8 cellular contexts compared by ENCODE assay signal in the genomic region with DNA sequence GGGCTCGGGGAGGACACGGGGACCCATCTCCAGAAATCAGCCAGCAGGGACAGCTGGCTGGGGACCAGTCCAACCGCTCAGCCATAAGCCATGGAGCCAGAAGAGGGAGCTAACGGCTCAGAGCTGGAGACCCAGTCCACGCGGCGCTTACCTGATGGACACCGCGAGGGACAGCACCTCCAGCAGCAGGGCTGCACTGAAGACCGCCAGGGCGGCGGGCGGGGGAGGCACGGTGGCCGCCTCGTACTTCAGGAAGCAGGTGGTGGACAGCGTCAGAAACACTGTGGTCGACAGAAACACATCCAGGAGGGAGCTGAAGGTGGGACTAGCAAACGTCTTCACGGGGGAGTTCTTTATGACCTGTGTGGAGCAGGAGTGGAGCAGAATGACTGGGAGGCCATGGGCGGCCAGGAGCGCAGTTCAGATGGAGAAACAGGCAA.
DNase-seq lines count a peak whose midpoint lies in the region; ATAC-seq and TF ChIP-seq lines count a peak whose summit lies in the region.

No MANE protein-coding gene starts in this region.

- peak overlapping the region; percentile 84 for H2BK12ac ChIP-seq in neuronal stem cell (ENCODE audit: low read length)

- H2BK120ac ChIP-seq in neuronal stem cell (ENCODE audit: low read depth, low read length): no peak overlapping the region

- H3K18ac ChIP-seq in neuronal stem cell (ENCODE audit: low read length): peak overlapping the region; percentile 91

- H3K27me3 ChIP-seq in neuronal stem cell (ENCODE audit: control insufficient read depth in 3 of 3, insufficient read depth in 3 of 3, low read depth in 1 of 3, low read length in 3 of 3): peaks cover 0 to 4% (median 0%) of the 10 kb centered on the region in 3 experiments

- H3K4ac ChIP-seq in neuronal stem cell (ENCODE audit: low read length): peak overlapping the region; percentile 53

- H2BK5ac ChIP-seq in neuronal stem cell (ENCODE audit: low read length): no peak overlapping the region

- H2BK15ac ChIP-seq in neuronal stem cell (ENCODE audit: low read length): peak overlapping the region; percentile 98

- no peaks in the 10 kb centered on the region for H3K79me1 ChIP-seq in neuronal stem cell (ENCODE audit: low read depth, low read length)

- no peak for DNase-seq in activated CD4-positive, CD25-positive, alpha-beta regulatory T cell (lab: John Stamatoyannopoulos, UW)
- peak; percentile 7 for DNase-seq in NCI-H526 treated with DMSO at 0.1 percent for 48 hours (lab: John Stamatoyannopoulos, UW)
- peak; percentile 51 to 60 for DNase-seq in activated T-cell treated with anti-CD3 and anti-CD28 coated beads, Interleukin-2, amount 50 U/mL, for 48 hours
- DNase-seq in fibroblast of the aortic adventitia (ENCODE audit: low read depth): peak; percentile 60
- peak; percentile 67 for DNase-seq in neuronal stem cell (ENCODE audit: low spot score)

- WGBS in neuronal stem cell (ENCODE audit: extremely low coverage in 2 of 2, insufficient read length in 2 of 2, insufficient replicate concordance in 1 of 2), 2 donors: no CpG with 5 or more reads among the region's 22 CpGs

- TF ChIP-seq CTCF in fibroblast of the aortic adventitia (IDR thresholded peaks at IDR 0.05; ENCODE audit: insufficient read depth, low read length): peak; percentile 81

- H2AK5ac ChIP-seq in neuronal stem cell (ENCODE audit: low read depth, low read length): peak overlapping the region; percentile 88

- H4K8ac ChIP-seq in neuronal stem cell (ENCODE audit: low read depth, low read length): no peak overlapping the region

- peak overlapping the region; percentile 25 for H3K9ac ChIP-seq in neuronal stem cell (ENCODE audit: low read depth, low read length, poor library complexity)

- H3K14ac ChIP-seq in neuronal stem cell (ENCODE audit: low read length): no peak overlapping the region

- H3K4me3 ChIP-seq in fibroblast of the aortic adventitia (ENCODE audit: low read depth, low read length): no peak overlapping the region
- no peak overlapping the region for H3K4me3 ChIP-seq in neuronal stem cell (ENCODE audit: low read length in 2 of 2)

- H3K4me1 ChIP-seq in neuronal stem cell (ENCODE audit: control insufficient read depth in 2 of 2, insufficient read depth in 1 of 2, low read depth in 1 of 2, low read length in 2 of 2): peaks cover 0 to 3% of the 10 kb centered on the region in 2 donors

- H3K27ac ChIP-seq in neuronal stem cell (replicated peaks; ENCODE audit: low read length): no peak overlapping the region

- H3K9me3 ChIP-seq in neuronal stem cell (replicated peaks in 1 of 2; ENCODE audit: control insufficient read depth in 2 of 2, insufficient read depth in 1 of 2, low read depth in 1 of 2, low read length in 2 of 2): no peaks in the 10 kb centered on the region

- H3K4me2 ChIP-seq in neuronal stem cell (ENCODE audit: insufficient read depth, low read length, poor library complexity, severe bottlenecking): peak overlapping the region; percentile 40

- no peak overlapping the region for H4K91ac ChIP-seq in neuronal stem cell (ENCODE audit: low read depth, low read length, poor library complexity)

- peak overlapping the region; percentile 71 for H2AFZ ChIP-seq in neuronal stem cell (ENCODE audit: low read length)

- peak; percentile 17 to 55 for ATAC-seq in activated CD4-positive, CD25-positive, alpha-beta regulatory T cell treated with anti-CD3 and anti-CD28 coated beads, Interleukin-2, amount 50 U/mL, for 24 hours
- ATAC-seq in GM19467 (IDR thresholded peaks at IDR 0.05; ENCODE audit: unreplicated experiment) (no peak), HG02884 (IDR thresholded peaks at IDR 0.05; ENCODE audit: unreplicated experiment) (no peak)

- H3K23ac ChIP-seq in neuronal stem cell (ENCODE audit: low read depth, low read length, poor library complexity): peak overlapping the region; percentile 68

- peaks cover 0 to 1% of the 10 kb centered on the region in 2 donors for H3K36me3 ChIP-seq in neuronal stem cell (replicated peaks in 1 of 2; ENCODE audit: control insufficient read depth in 2 of 2, insufficient read depth in 2 of 2, low read length in 2 of 2)

Comparison
In these comparisons a context has a peak if more than half of its experiments do, and no peak if none do; other contexts are left out.
1. ATAC-seq: peak in activated CD4-positive, CD25-positive, alpha-beta regulatory T cell treated with anti-CD3 and anti-CD28 coated beads, Interleukin-2, amount 50 U/mL, for 24 hours (2 of 2); none in GM19467 (single experiment) and HG02884 (single experiment).
2. DNase-seq: peak in NCI-H526 treated with DMSO at 0.1 percent for 48 hours (single experiment), activated T-cell treated with anti-CD3 and anti-CD28 coated beads, Interleukin-2, amount 50 U/mL, for 48 hours (2 of 2), fibroblast of the aortic adventitia (single experiment) and neuronal stem cell (single experiment); none in activated CD4-positive, CD25-positive, alpha-beta regulatory T cell (0 of 4).